ENCODE assay signal across 1 cellular context in the genomic region with DNA sequence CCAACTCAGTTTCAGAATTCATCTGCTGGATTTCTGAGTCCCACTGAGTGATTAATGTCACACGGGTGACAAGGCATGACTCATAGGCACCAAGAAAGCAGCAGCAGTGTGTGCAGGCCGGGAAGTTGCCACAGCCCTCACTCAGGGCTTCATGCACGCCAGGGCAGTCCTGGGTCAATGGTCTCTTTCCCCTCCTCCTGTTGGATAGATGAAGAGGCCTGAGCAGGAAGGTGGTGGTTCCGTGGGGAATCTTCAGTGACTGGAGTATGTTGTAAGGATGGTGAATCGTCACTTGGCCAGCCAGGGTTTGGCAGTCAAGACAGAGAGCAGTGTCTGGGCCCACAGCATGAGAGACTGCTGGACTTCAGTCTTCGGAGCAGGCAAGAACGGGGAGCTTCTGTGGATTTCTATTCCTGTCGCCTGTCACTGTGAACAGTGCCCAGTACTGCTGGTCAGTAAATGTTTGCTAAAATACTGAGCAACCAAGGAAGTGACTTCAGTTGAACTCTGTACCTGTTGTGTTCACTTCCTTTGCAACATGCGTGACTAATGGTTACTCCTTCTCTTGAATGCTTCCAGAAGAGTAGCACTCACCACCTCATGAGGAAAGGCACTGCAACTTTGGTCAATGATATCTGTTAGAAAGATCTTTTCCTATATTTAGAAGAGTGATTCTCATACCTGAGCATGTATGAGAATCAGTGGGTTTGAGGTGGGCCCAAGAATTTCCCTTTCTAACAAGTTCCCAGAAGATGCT.
TF ChIP-seq lines count a peak whose summit lies in the region.

No MANE protein-coding gene starts in this region.

TF ChIP-seq in K562, 482 proteins besides CTCF, POLR2A, EP300 and RAD21 (continued from another document and continues in another):
- TF ChIP-seq, protein P1, sequence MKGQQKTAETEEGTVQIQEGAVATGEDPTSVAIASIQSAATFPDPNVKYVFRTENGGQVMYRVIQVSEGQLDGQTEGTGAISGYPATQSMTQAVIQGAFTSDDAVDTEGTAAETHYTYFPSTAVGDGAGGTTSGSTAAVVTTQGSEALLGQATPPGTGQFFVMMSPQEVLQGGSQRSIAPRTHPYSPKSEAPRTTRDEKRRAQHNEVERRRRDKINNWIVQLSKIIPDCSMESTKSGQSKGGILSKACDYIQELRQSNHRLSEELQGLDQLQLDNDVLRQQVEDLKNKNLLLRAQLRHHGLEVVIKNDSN (CRISPR knock-in tag; IDR thresholded peaks at IDR 0.05), result no peak
- TF ChIP-seq ESRRA (IDR thresholded peaks at IDR 0.05; ENCODE audit: borderline replicate concordance, low read depth), result peak; percentile 10; the same call in 1 of the 2 replicates
- TF ChIP-seq, protein P2, sequence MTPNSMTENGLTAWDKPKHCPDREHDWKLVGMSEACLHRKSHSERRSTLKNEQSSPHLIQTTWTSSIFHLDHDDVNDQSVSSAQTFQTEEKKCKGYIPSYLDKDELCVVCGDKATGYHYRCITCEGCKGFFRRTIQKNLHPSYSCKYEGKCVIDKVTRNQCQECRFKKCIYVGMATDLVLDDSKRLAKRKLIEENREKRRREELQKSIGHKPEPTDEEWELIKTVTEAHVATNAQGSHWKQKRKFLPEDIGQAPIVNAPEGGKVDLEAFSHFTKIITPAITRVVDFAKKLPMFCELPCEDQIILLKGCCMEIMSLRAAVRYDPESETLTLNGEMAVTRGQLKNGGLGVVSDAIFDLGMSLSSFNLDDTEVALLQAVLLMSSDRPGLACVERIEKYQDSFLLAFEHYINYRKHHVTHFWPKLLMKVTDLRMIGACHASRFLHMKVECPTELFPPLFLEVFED (CRISPR knock-in tag; conservative IDR thresholded peaks at IDR 0.05), result peak; percentile 10; the same call in 1 of the 2 replicates
- TF ChIP-seq NFIX (CRISPR knock-in tag; IDR thresholded peaks at IDR 0.05; ENCODE audit: low read depth), result no peak
- TF ChIP-seq BCL6 (CRISPR knock-in tag; IDR thresholded peaks at IDR 0.05), result peak; percentile 34; the same call in 1 of the 2 replicates
- TF ChIP-seq, protein P3, sequence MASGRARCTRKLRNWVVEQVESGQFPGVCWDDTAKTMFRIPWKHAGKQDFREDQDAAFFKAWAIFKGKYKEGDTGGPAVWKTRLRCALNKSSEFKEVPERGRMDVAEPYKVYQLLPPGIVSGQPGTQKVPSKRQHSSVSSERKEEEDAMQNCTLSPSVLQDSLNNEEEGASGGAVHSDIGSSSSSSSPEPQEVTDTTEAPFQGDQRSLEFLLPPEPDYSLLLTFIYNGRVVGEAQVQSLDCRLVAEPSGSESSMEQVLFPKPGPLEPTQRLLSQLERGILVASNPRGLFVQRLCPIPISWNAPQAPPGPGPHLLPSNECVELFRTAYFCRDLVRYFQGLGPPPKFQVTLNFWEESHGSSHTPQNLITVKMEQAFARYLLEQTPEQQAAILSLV (tag; IDR thresholded peaks at IDR 0.05), result peak; percentile 56
- peak; percentile 75; the same call in 1 of the 2 replicates for TF ChIP-seq ZNF644 (tag; IDR thresholded peaks at IDR 0.05; ENCODE audit: low read depth)
- peak; percentile 47; the same call in 1 of the 2 replicates for TF ChIP-seq PML (IDR thresholded peaks at IDR 0.05; ENCODE audit: low read length)
- peak; percentile 77 for TF ChIP-seq CTBP1 (IDR thresholded peaks at IDR 0.05; ENCODE audit: borderline replicate concordance)
- no peak for TF ChIP-seq U2AF1 (optimal IDR thresholded peaks at IDR 0.05; ENCODE audit: low read depth, low read length)
- peak; percentile 81; the same call in 1 of the 2 replicates for TF ChIP-seq KAT7 (CRISPR knock-in tag; IDR thresholded peaks at IDR 0.05; ENCODE audit: borderline replicate concordance)
- no peak for TF ChIP-seq KLF6 (CRISPR knock-in tag; IDR thresholded peaks at IDR 0.05; ENCODE audit: borderline replicate concordance)
- no peak for TF ChIP-seq RBM25 (IDR thresholded peaks at IDR 0.05; ENCODE audit: low read depth, low read length, severe bottlenecking)
- TF ChIP-seq ZNF780A (CRISPR knock-in tag; IDR thresholded peaks at IDR 0.05), result no peak
- TF ChIP-seq NONO (IDR thresholded peaks at IDR 0.05; ENCODE audit: low read depth in 2 of 2, low read length in 1 of 2), result no peak
- no peak for TF ChIP-seq DNMT1 (IDR thresholded peaks at IDR 0.05)
- TF ChIP-seq, protein P4, sequence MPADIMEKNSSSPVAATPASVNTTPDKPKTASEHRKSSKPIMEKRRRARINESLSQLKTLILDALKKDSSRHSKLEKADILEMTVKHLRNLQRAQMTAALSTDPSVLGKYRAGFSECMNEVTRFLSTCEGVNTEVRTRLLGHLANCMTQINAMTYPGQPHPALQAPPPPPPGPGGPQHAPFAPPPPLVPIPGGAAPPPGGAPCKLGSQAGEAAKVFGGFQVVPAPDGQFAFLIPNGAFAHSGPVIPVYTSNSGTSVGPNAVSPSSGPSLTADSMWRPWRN (IDR thresholded peaks at IDR 0.05; ENCODE audit: low read depth), result no peak
- no peak for TF ChIP-seq SLC30A9 (CRISPR knock-in tag; IDR thresholded peaks at IDR 0.05)
- no peak; the same call in 1 of the 2 replicates for TF ChIP-seq E2F3 (CRISPR knock-in tag; IDR thresholded peaks at IDR 0.05)
- no peak for TF ChIP-seq TCF7 (IDR thresholded peaks at IDR 0.05; ENCODE audit: borderline replicate concordance)
- TF ChIP-seq, protein P5, sequence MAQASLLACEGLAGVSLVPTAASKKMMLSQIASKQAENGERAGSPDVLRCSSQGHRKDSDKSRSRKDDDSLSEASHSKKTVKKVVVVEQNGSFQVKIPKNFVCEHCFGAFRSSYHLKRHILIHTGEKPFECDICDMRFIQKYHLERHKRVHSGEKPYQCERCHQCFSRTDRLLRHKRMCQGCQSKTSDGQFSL (CRISPR knock-in tag; IDR thresholded peaks at IDR 0.05), result no peak
- TF ChIP-seq, protein P5 (tag; IDR thresholded peaks at IDR 0.05), result no peak
- TF ChIP-seq TRIM24 (IDR thresholded peaks at IDR 0.05), result peak in 1 of 2 experiments; percentile 38; a peak in 1 of 4 replicates
- TF ChIP-seq RBBP5 (IDR thresholded peaks at IDR 0.05; ENCODE audit: borderline replicate concordance, insufficient read depth, low read length, poor library complexity, severe bottlenecking), result no peak
- peak; percentile 97 for TF ChIP-seq JUN (IDR thresholded peaks at IDR 0.05; ENCODE audit: borderline replicate concordance, low read depth, low read length)
- peak; percentile 70; the same call in 1 of the 2 replicates for TF ChIP-seq JUN (CRISPR knock-in tag; IDR thresholded peaks at IDR 0.05; ENCODE audit: borderline replicate concordance)
- TF ChIP-seq SMAD3 (CRISPR knock-in tag; conservative IDR thresholded peaks at IDR 0.05), result no peak
- TF ChIP-seq ELF4 (CRISPR knock-in tag; IDR thresholded peaks at IDR 0.05), result no peak
- TF ChIP-seq, protein P6, sequence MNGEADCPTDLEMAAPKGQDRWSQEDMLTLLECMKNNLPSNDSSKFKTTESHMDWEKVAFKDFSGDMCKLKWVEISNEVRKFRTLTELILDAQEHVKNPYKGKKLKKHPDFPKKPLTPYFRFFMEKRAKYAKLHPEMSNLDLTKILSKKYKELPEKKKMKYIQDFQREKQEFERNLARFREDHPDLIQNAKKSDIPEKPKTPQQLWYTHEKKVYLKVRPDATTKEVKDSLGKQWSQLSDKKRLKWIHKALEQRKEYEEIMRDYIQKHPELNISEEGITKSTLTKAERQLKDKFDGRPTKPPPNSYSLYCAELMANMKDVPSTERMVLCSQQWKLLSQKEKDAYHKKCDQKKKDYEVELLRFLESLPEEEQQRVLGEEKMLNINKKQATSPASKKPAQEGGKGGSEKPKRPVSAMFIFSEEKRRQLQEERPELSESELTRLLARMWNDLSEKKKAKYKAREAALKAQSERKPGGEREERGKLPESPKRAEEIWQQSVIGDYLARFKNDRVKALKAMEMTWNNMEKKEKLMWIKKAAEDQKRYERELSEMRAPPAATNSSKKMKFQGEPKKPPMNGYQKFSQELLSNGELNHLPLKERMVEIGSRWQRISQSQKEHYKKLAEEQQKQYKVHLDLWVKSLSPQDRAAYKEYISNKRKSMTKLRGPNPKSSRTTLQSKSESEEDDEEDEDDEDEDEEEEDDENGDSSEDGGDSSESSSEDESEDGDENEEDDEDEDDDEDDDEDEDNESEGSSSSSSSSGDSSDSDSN (IDR thresholded peaks at IDR 0.05; ENCODE audit: borderline replicate concordance in 1 of 2, low read depth in 2 of 2, low read length in 2 of 2), result peak; percentile 64 to 73; a peak in 2 of 4 replicates
- TF ChIP-seq, protein P7, sequence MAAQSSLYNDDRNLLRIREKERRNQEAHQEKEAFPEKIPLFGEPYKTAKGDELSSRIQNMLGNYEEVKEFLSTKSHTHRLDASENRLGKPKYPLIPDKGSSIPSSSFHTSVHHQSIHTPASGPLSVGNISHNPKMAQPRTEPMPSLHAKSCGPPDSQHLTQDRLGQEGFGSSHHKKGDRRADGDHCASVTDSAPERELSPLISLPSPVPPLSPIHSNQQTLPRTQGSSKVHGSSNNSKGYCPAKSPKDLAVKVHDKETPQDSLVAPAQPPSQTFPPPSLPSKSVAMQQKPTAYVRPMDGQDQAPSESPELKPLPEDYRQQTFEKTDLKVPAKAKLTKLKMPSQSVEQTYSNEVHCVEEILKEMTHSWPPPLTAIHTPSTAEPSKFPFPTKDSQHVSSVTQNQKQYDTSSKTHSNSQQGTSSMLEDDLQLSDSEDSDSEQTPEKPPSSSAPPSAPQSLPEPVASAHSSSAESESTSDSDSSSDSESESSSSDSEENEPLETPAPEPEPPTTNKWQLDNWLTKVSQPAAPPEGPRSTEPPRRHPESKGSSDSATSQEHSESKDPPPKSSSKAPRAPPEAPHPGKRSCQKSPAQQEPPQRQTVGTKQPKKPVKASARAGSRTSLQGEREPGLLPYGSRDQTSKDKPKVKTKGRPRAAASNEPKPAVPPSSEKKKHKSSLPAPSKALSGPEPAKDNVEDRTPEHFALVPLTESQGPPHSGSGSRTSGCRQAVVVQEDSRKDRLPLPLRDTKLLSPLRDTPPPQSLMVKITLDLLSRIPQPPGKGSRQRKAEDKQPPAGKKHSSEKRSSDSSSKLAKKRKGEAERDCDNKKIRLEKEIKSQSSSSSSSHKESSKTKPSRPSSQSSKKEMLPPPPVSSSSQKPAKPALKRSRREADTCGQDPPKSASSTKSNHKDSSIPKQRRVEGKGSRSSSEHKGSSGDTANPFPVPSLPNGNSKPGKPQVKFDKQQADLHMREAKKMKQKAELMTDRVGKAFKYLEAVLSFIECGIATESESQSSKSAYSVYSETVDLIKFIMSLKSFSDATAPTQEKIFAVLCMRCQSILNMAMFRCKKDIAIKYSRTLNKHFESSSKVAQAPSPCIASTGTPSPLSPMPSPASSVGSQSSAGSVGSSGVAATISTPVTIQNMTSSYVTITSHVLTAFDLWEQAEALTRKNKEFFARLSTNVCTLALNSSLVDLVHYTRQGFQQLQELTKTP (IDR thresholded peaks at IDR 0.05; ENCODE audit: low read depth in 1 of 2, partially characterized antibody in 2 of 2), result peak; percentile 80 to 81
- no peak for TF ChIP-seq NR3C1 (CRISPR knock-in tag; IDR thresholded peaks at IDR 0.05)
- peak; percentile 3; the same call in 1 of the 2 replicates for TF ChIP-seq MTA2 (IDR thresholded peaks at IDR 0.05; ENCODE audit: low read depth)
- peak; percentile 49; the same call in 1 of the 2 replicates for TF ChIP-seq CREB1 (IDR thresholded peaks at IDR 0.05)
- peak; percentile 63 for TF ChIP-seq CREB1 (CRISPR knock-in tag; IDR thresholded peaks at IDR 0.05)
- TF ChIP-seq ELF2 (CRISPR knock-in tag; IDR thresholded peaks at IDR 0.05), result no peak
- TF ChIP-seq, protein P8, sequence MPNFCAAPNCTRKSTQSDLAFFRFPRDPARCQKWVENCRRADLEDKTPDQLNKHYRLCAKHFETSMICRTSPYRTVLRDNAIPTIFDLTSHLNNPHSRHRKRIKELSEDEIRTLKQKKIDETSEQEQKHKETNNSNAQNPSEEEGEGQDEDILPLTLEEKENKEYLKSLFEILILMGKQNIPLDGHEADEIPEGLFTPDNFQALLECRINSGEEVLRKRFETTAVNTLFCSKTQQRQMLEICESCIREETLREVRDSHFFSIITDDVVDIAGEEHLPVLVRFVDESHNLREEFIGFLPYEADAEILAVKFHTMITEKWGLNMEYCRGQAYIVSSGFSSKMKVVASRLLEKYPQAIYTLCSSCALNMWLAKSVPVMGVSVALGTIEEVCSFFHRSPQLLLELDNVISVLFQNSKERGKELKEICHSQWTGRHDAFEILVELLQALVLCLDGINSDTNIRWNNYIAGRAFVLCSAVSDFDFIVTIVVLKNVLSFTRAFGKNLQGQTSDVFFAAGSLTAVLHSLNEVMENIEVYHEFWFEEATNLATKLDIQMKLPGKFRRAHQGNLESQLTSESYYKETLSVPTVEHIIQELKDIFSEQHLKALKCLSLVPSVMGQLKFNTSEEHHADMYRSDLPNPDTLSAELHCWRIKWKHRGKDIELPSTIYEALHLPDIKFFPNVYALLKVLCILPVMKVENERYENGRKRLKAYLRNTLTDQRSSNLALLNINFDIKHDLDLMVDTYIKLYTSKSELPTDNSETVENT (CRISPR knock-in tag; IDR thresholded peaks at IDR 0.05), result peak; percentile 82
- no peak for TF ChIP-seq ZNF830 (CRISPR knock-in tag; IDR thresholded peaks at IDR 0.05)
- 0 out of 2 replicates have a peak, but pooled peaks have one; percentile 44 for TF ChIP-seq ZKSCAN1 (IDR thresholded peaks at IDR 0.05; ENCODE audit: low read depth, low read length)
- TF ChIP-seq CHCHD3 (CRISPR knock-in tag; IDR thresholded peaks at IDR 0.05), result 0 out of 2 replicates have a peak, but pooled peaks have one; percentile 16
- TF ChIP-seq FOXP1 (CRISPR knock-in tag; IDR thresholded peaks at IDR 0.05), result no peak
- TF ChIP-seq U2AF2 (optimal IDR thresholded peaks at IDR 0.05; ENCODE audit: low read depth, low read length), result no peak
- peak; percentile 71; the same call in 1 of the 2 replicates for TF ChIP-seq GABPA (tag; conservative IDR thresholded peaks at IDR 0.05; ENCODE audit: low read depth)
- peak; percentile 79 for TF ChIP-seq MAFF (IDR thresholded peaks at IDR 0.05; ENCODE audit: low read length)
